In genomic region chr3:14948609-14949038, GRCh38 we compare ENCODE assay signal across 8 cellular contexts. TPM values are rescaled to one million over a fixed set of nuclear protein-coding genes. Genes with fewer than 3 reads are reported as not detected.
DNase-seq lines count a peak whose midpoint lies in the region; ATAC-seq and TF ChIP-seq lines count a peak whose summit lies in the region.

No MANE protein-coding gene starts in this region.

- H3K4me3 ChIP-seq in cardiac muscle cell = peak overlapping the region; percentile 53
- peak overlapping the region; percentile 73 for H3K4me3 ChIP-seq in lower lobe of right lung
- peak overlapping the region; percentile 68 to 99 for H3K4me3 ChIP-seq in uterus

- peak in 1 of 2 donors; percentile 4 for TF ChIP-seq POLR2A in uterus (IDR thresholded peaks at IDR 0.05)

- H3K27me3 ChIP-seq in cardiac muscle cell (no peaks in the 10 kb centered on the region), lower lobe of right lung (ENCODE audit: low read depth) (no peaks in the 10 kb centered on the region), uterus (no peaks in the 10 kb centered on the region)

- peaks cover 16% of the 10 kb centered on the region for H3K4me1 ChIP-seq in cardiac muscle cell (ENCODE audit: low read depth)
- H3K4me1 ChIP-seq in lower lobe of right lung = peaks cover 40% of the 10 kb centered on the region
- H3K4me1 ChIP-seq in uterus = peaks cover 0 to 6% of the 10 kb centered on the region in 2 donors

- ATAC-seq in lower lobe of right lung = no peak
- ATAC-seq in GM21360 (IDR thresholded peaks at IDR 0.05; ENCODE audit: unreplicated experiment) = no peak
- no peak for ATAC-seq in HG02759 (IDR thresholded peaks at IDR 0.05; ENCODE audit: unreplicated experiment)

- no peak for DNase-seq in cardiac muscle cell (ENCODE audit: low read depth in 1 of 2, low spot score in 1 of 2)
- no peak for DNase-seq in cardiac septum (ENCODE audit: low spot score)
- DNase-seq in lower lobe of right lung = no peak
- DNase-seq in uterus = no peak
- DNase-seq in epidermal melanocyte (ENCODE audit: insufficient read length, low spot score) = no peak

- H3K27ac ChIP-seq in cardiac muscle cell (peak overlapping the region; percentile 80), angular gyrus (ENCODE audit: low read depth, low read length) (peak overlapping the region; percentile 100), lower lobe of right lung (peak overlapping the region; percentile 94), uterus (peak overlapping the region; percentile 96 to 98)

- H3K36me3 ChIP-seq in cardiac muscle cell (peaks cover 13% of the 10 kb centered on the region), lower lobe of right lung (peaks cover 22% of the 10 kb centered on the region), uterus (no peaks in the 10 kb centered on the region)

- intact Hi-C loops in cardiac septum (cut with DNase I) = loop anchor here (5.0 kb wide), 1 partner anchor 44 kb away; no protein-coding TSS in a partner anchor
- intact Hi-C loops in lower lobe of right lung (cut with DNase I) = no loop called here
- intact Hi-C loops in uterus (cut with DNase I; ENCODE audit: low total_unique reads) = no loop called here

- TF ChIP-seq CTCF in cardiac muscle cell (IDR thresholded peaks at IDR 0.05; ENCODE audit: low read depth, low read length) (no peak), lower lobe of right lung (IDR thresholded peaks at IDR 0.05) (no peak), uterus (IDR thresholded peaks at IDR 0.05) (no peak)

- H3K9me3 ChIP-seq in cardiac muscle cell (ENCODE audit: low read depth) = no peaks in the 10 kb centered on the region
- H3K9me3 ChIP-seq in lower lobe of right lung = no peaks in the 10 kb centered on the region
- H3K9me3 ChIP-seq in uterus = no peaks in the 10 kb centered on the region

RNA-seq across cellular contexts. Expression of gene NR2C2, which starts 1.2 kb away (rescaled TPM):
- 19.9 and 26.5 TPM in 2 replicates for total RNA-seq in cardiac muscle cell
- 16.2 and 29.6 TPM in 2 replicates for polyA plus RNA-seq in cardiac muscle cell
- 32.7 TPM for total RNA-seq in cardiac septum
- 56.7 TPM for total RNA-seq in lower lobe of right lung
- total RNA-seq in uterus = 10 to 100 TPM; 29.7 to 78.3 (median 61.0) TPM
